In the genomic region with DNA sequence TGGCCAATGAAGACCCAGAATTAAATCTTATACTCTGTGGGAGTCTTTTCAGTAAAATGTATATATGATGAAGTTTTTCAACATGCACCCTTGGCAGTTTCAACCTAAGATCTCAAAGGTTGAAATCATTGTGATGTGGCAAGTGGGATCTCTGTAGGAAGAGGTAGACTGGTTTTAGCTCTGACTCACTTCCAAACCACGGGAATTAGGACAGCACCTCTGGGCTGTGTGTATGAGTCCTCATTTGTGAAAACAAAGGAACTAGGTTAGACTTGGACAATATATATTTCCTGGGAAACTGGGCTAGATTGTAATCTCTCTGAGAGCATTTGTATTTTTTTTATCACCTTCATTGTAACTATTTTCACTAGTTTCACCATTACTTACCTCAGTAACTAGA, we compare ENCODE assay signal across 1 cellular context.
TF ChIP-seq lines count a peak whose summit lies in the region.

No MANE protein-coding gene starts in this region.

TF ChIP-seq in GM23338, 12 proteins besides CTCF, POLR2A, EP300 and RAD21 (continued from another document):
- TF ChIP-seq, protein P1, sequence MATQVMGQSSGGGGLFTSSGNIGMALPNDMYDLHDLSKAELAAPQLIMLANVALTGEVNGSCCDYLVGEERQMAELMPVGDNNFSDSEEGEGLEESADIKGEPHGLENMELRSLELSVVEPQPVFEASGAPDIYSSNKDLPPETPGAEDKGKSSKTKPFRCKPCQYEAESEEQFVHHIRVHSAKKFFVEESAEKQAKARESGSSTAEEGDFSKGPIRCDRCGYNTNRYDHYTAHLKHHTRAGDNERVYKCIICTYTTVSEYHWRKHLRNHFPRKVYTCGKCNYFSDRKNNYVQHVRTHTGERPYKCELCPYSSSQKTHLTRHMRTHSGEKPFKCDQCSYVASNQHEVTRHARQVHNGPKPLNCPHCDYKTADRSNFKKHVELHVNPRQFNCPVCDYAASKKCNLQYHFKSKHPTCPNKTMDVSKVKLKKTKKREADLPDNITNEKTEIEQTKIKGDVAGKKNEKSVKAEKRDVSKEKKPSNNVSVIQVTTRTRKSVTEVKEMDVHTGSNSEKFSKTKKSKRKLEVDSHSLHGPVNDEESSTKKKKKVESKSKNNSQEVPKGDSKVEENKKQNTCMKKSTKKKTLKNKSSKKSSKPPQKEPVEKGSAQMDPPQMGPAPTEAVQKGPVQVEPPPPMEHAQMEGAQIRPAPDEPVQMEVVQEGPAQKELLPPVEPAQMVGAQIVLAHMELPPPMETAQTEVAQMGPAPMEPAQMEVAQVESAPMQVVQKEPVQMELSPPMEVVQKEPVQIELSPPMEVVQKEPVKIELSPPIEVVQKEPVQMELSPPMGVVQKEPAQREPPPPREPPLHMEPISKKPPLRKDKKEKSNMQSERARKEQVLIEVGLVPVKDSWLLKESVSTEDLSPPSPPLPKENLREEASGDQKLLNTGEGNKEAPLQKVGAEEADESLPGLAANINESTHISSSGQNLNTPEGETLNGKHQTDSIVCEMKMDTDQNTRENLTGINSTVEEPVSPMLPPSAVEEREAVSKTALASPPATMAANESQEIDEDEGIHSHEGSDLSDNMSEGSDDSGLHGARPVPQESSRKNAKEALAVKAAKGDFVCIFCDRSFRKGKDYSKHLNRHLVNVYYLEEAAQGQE (IDR thresholded peaks at IDR 0.05; ENCODE audit: unreplicated experiment), result no peak
- TF ChIP-seq CREB1 (CRISPR knock-in tag; IDR thresholded peaks at IDR 0.05; ENCODE audit: low read depth) (no peak), ZNF114 (CRISPR knock-in tag; IDR thresholded peaks at IDR 0.05) (no peak), JUNB (IDR thresholded peaks at IDR 0.05; ENCODE audit: unreplicated experiment) (no peak), ETS1 (IDR thresholded peaks at IDR 0.05) (no peak), NANOG (IDR thresholded peaks at IDR 0.05; ENCODE audit: borderline replicate concordance) (no peak), STAT1 (IDR thresholded peaks at IDR 0.05; ENCODE audit: unreplicated experiment) (no peak), EZH2 (IDR thresholded peaks at IDR 0.05; ENCODE audit: low read depth, unreplicated experiment) (no peak), ZNF331 (CRISPR knock-in tag; IDR thresholded peaks at IDR 0.05; ENCODE audit: low read depth) (no peak), EZH2phosphoT487 (IDR thresholded peaks at IDR 0.05; ENCODE audit: unreplicated experiment) (no peak), POLR2AphosphoS5 (IDR thresholded peaks at IDR 0.05; ENCODE audit: low read depth) (no peak)
